ENCODE assay signal across 8 cellular contexts in the genomic region with DNA sequence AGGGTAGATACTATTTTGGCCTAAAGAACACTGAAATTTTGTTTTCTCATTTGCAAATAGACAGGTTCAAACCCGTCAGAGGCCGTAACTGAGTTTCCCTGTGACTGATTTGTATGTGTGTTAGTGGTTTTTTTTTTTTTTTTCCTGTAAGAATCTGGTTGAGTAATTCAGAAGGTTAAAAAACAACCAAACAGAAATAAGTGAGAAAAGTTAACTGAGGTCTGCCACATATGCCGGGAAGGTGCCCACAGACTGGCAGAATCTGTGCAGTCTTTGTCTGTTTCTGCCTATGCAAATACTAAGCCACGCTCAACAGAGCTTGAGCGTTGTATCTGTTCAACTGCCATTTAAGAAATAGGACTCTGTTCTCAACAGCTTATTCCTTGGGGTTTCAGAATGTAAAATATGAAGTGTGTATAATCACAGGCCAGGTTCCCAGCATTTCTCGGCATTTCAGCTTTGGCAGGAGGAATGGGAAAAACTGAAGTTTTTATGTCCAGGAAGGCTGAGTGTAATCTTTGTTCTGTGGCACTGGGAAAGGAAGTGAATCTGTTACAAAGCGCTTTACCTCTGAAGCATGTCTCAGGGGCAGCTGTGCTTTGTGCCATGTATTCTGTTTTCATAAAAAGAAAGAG.
DNase-seq lines count a peak whose midpoint lies in the region; ATAC-seq lines count a peak whose summit lies in the region.

No MANE protein-coding gene starts in this region.

- ATAC-seq in GM19035 (IDR thresholded peaks at IDR 0.05; ENCODE audit: unreplicated experiment) (peak; percentile 86), HG03025 (IDR thresholded peaks at IDR 0.05; ENCODE audit: low FRiP score, unreplicated experiment) (peak; percentile 65)
- ATAC-seq in activated CD4-positive, CD25-positive, alpha-beta regulatory T cell treated with anti-CD3 and anti-CD28 coated beads, Interleukin-2, amount 50 U/mL, for 24 hours = peak; percentile 86 to 91
- peak; percentile 92 for ATAC-seq in effector memory CD8-positive, alpha-beta T cell (replicated peaks)

- peak overlapping the region; percentile 87 to 97 for H3K27ac Mint-ChIP-seq in effector memory CD8-positive, alpha-beta T cell

- no peaks in the 10 kb centered on the region for H3K9me3 Mint-ChIP-seq in effector memory CD8-positive, alpha-beta T cell

- no peaks in the 10 kb centered on the region for H3K27me3 Mint-ChIP-seq in effector memory CD8-positive, alpha-beta T cell

- peaks cover 61% of the 10 kb centered on the region for H3K36me3 Mint-ChIP-seq in effector memory CD8-positive, alpha-beta T cell (ENCODE audit: insufficient read depth)

- DNase-seq in effector memory CD8-positive, alpha-beta T cell = peak; percentile 55 to 56 (median 56)
- peak; percentile 51 for DNase-seq in stimulated activated CD4-positive, alpha-beta T cell treated with anti-CD3 and anti-CD28 coated beads, Interleukin-4, amount 100 ng/mL, for 1 hour
- DNase-seq in kidney glomerular epithelial cell (lab: John Stamatoyannopoulos, UW) = no peak
- no peak for DNase-seq in medulla oblongata (ENCODE audit: extremely low spot score)
- no peak for DNase-seq in pons (ENCODE audit: low spot score)

- peak overlapping the region; percentile 58 to 70 for H3K4me3 Mint-ChIP-seq in effector memory CD8-positive, alpha-beta T cell

- H3K4me1 Mint-ChIP-seq in effector memory CD8-positive, alpha-beta T cell (ENCODE audit: low read depth in 2 of 2) = peaks cover 57 to 82% of the 10 kb centered on the region in 2 donors

Comparison
In these comparisons a context has a peak if more than half of its experiments do, and no peak if none do; other contexts are left out.
1. DNase-seq: peak in effector memory CD8-positive, alpha-beta T cell (3 of 3) and stimulated activated CD4-positive, alpha-beta T cell treated with anti-CD3 and anti-CD28 coated beads, Interleukin-4, amount 100 ng/mL, for 1 hour (single experiment); none in kidney glomerular epithelial cell (single experiment), medulla oblongata (single experiment) and pons (single experiment).
2. Peak in every context shown above with its lines, with median percentiles within 50 percentile points of each other: ATAC-seq.